Comparison of ENCODE assay signal across 22 cellular contexts in the genomic region with DNA sequence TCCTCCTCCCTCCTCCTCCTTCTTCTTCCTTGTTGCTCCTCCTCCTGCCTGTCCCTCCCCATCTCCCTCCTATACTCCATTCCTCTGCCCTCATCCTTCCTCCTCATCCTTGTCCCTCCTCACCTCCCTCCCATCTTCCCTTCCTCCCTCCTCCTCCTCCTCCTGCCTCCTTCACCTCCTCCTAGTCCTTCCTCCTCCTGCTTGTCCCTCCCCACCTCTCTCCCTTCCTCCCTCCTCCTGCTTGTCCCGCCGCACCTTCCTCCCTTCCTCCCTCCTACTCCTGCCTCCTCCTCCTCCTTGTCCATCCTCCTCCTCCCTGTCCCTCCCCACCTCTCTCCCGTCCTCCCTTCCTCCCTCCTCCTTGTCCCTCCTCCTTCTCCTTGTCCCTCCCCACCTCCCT.
"Had no signal": no experiment of that assay in that cellular context is flagged by ENCODE, and none has a peak within 500 bp of the region (broad histone marks: within the 10 kb centered on the region; RNA-seq: fewer than 3 reads in every experiment).

No MANE protein-coding gene starts in this region.

- H3K9me3 Mint-ChIP-seq: IgD-negative memory B cell had no signal

- H3K27me3 ChIP-seq: SJSA1 had no signal

- H3K36me3 ChIP-seq: SJSA1 had no signal

- ATAC-seq: HepG2 had no signal

- DNase-seq: KBM-7, MV-4-11, NCI-H1092, NCI-H1105 treated with DMSO at 0.1 percent for 48 hours, NCI-H1417 treated with DMSO at 0.1 percent for 48 hours, NCI-H146, NCI-H1694 treated with DMSO at 0.1 percent for 48 hours, NCI-H1930, NCI-H2081, NCI-H2107, NCI-H2227 treated with DMSO at 0.1 percent for 48 hours, NCI-H524, NCI-H526 treated with DMSO at 0.1 percent for 48 hours, NCI-H748 treated with DMSO at 0.1 percent for 48 hours, Right ventricle myocardium superior, RPMI8226, SIG-M5 had no signal

- H3K4me3 ChIP-seq: SJSA1, SK-N-MC had no signal

- H3K27ac ChIP-seq: SJSA1, SK-N-MC had no signal

- H3K4me1 Mint-ChIP-seq: IgD-negative memory B cell had no signal

- FAIRE-seq: HepG2, RCC 7860 had no signal

- H3K4me3 Mint-ChIP-seq: IgD-negative memory B cell had no signal

- H3K36me3 Mint-ChIP-seq: IgD-negative memory B cell had no signal

- H3K9me3 ChIP-seq: SJSA1 had no signal
